Comparison of ENCODE assay signal across 12 cellular contexts in genomic region chr3:12830785-12831581, GRCh38. TPM values are rescaled to one million over a fixed set of nuclear protein-coding genes. Genes with fewer than 3 reads are reported as not detected.
DNase-seq lines count a peak whose midpoint lies in the region; TF ChIP-seq lines count a peak whose summit lies in the region.
"Had no signal": no experiment of that assay in that cellular context is flagged by ENCODE, and none has a peak within 500 bp of the region (broad histone marks: within the 10 kb centered on the region; RNA-seq: fewer than 3 reads in every experiment).

No MANE protein-coding gene starts in this region.

- H3K27me3 Mint-ChIP-seq in Calu3 (ENCODE audit: unreplicated experiment) (no peaks in the 10 kb centered on the region), neural crest cell (ENCODE audit: low read depth) (no peaks in the 10 kb centered on the region)
- H3K27me3 Mint-ChIP-seq: activated CD4-positive, alpha-beta T cell treated with anti-CD3 and anti-CD28 coated beads for 36 hours had no signal

- H3K4me1 Mint-ChIP-seq in Calu3 (ENCODE audit: low read depth, unreplicated experiment) (no peaks in the 10 kb centered on the region), neural crest cell (peaks cover 12% of the 10 kb centered on the region)
- H3K4me1 Mint-ChIP-seq: activated CD4-positive, alpha-beta T cell treated with anti-CD3 and anti-CD28 coated beads for 36 hours had no signal

- intact Hi-C loops in Calu3 (cut with micrococcal nuclease; ENCODE audit: unreplicated experiment): no loop called here
- intact Hi-C loops in sigmoid colon (cut with DNase I): no loop called here
- intact Hi-C loops in ovary (cut with DNase I): no loop called here

- no TSS peak for BruUV-seq in Calu3 (replicated peaks; lab: Mats Ljungman, UMichigan)

- H3K4me3 ChIP-seq in HUES48 (ENCODE audit: low read depth, low read length) (no peak overlapping the region), brain microvascular endothelial cell (ENCODE audit: low read depth, low read length) (no peak overlapping the region), sigmoid colon (no peak overlapping the region), ovary (no peak overlapping the region)

- TF ChIP-seq EP300 in sigmoid colon (IDR thresholded peaks at IDR 0.05) (no peak), ovary (IDR thresholded peaks at IDR 0.05) (no peak)

- TF ChIP-seq CTCF in Calu3 (IDR thresholded peaks at IDR 0.05; ENCODE audit: unreplicated experiment): peak; percentile 26
- peak; percentile 39 for TF ChIP-seq CTCF in brain microvascular endothelial cell (IDR thresholded peaks at IDR 0.05; ENCODE audit: low read depth, low read length, missing control alignments)
- TF ChIP-seq CTCF in neural crest cell (conservative IDR thresholded peaks at IDR 0.05): peak; percentile 54
- TF ChIP-seq CTCF in sigmoid colon (IDR thresholded peaks at IDR 0.05): peak in 2 of 4 experiments; percentile 12 to 18
- no peak for TF ChIP-seq CTCF in ovary (IDR thresholded peaks at IDR 0.05)

- H3K27me3 ChIP-seq in HUES48 (ENCODE audit: control insufficient read depth, insufficient read depth, low read length) (no peaks in the 10 kb centered on the region), brain microvascular endothelial cell (replicated peaks) (no peaks in the 10 kb centered on the region), sigmoid colon (no peaks in the 10 kb centered on the region), ovary (no peaks in the 10 kb centered on the region)

- WGBS in sigmoid colon, 2 donors: 81 to 85% methylated on average over 8 of the region's 8 CpGs
- WGBS in ovary, 3 donors: 68 to 73% (median 69%) methylated on average over 8 of the region's 8 CpGs

- CTCF ChIA-PET in Calu3 (lab: Charles Lee): no interaction called here

- H3K36me3 Mint-ChIP-seq in Calu3 (ENCODE audit: insufficient read depth, unreplicated experiment) (peaks cover 61% of the 10 kb centered on the region), neural crest cell (ENCODE audit: low read depth) (peaks cover 19% of the 10 kb centered on the region)

- DNase-seq in Calu3: no peak
- DNase-seq in brain microvascular endothelial cell: no peak
- no peak for DNase-seq in neural crest cell (ENCODE audit: low read depth, low spot score)
- DNase-seq in sigmoid colon: no peak
- DNase-seq in ovary: no peak
- no peak for DNase-seq in central memory CD4-positive, alpha-beta T cell
- DNase-seq: activated CD4-positive, alpha-beta T cell treated with anti-CD3 and anti-CD28 coated beads for 36 hours; erythroblast; kidney; NCI-H187 treated with DMSO at 0.1 percent for 48 hours; SHP77 had no signal

- H3K36me3 ChIP-seq in HUES48 (ENCODE audit: control insufficient read depth, insufficient read depth, low read length): peaks cover 68% of the 10 kb centered on the region
- peaks cover 46% of the 10 kb centered on the region for H3K36me3 ChIP-seq in brain microvascular endothelial cell (replicated peaks)
- peaks cover 32 to 100% (median 54%) of the 10 kb centered on the region in 4 donors for H3K36me3 ChIP-seq in sigmoid colon
- no peaks in the 10 kb centered on the region for H3K36me3 ChIP-seq in ovary

- TF ChIP-seq POLR2A in sigmoid colon (IDR thresholded peaks at IDR 0.05) (no peak), ovary (IDR thresholded peaks at IDR 0.05) (no peak)

- H3K9ac ChIP-seq in HUES48 (ENCODE audit: low read depth, low read length): no peak overlapping the region

- H3K9me3 Mint-ChIP-seq in Calu3 (ENCODE audit: low read depth, unreplicated experiment) (no peaks in the 10 kb centered on the region), neural crest cell (no peaks in the 10 kb centered on the region)

- peak overlapping the region; percentile 33 for H3K27ac ChIP-seq in HUES48 (ENCODE audit: low read depth, low read length)
- H3K27ac ChIP-seq in brain microvascular endothelial cell: no peak overlapping the region
- no peak overlapping the region for H3K27ac ChIP-seq in sigmoid colon
- H3K27ac ChIP-seq in ovary: no peak overlapping the region

- H3K4me1 ChIP-seq in HUES48 (ENCODE audit: control insufficient read depth, insufficient read depth, low read length): peaks cover 15% of the 10 kb centered on the region; the same call in 1 of the 2 replicates
- no peaks in the 10 kb centered on the region for H3K4me1 ChIP-seq in sigmoid colon
- H3K4me1 ChIP-seq in ovary (ENCODE audit: insufficient read depth): no peaks in the 10 kb centered on the region

- H3K9me3 ChIP-seq in HUES48 (ENCODE audit: control insufficient read depth, insufficient read depth, low read length) (no peaks in the 10 kb centered on the region), sigmoid colon (no peaks in the 10 kb centered on the region), ovary (no peaks in the 10 kb centered on the region)

- no peak overlapping the region for H3K4me3 Mint-ChIP-seq in Calu3 (ENCODE audit: low read depth, unreplicated experiment)
- H3K4me3 Mint-ChIP-seq in neural crest cell: peak overlapping the region; percentile 66
- H3K4me3 Mint-ChIP-seq: activated CD4-positive, alpha-beta T cell treated with anti-CD3 and anti-CD28 coated beads for 36 hours had no signal

- H3K27ac Mint-ChIP-seq in Calu3 (ENCODE audit: unreplicated experiment) (no peak overlapping the region), neural crest cell (ENCODE audit: unreplicated experiment) (no peak overlapping the region)
- H3K27ac Mint-ChIP-seq: activated CD4-positive, alpha-beta T cell treated with anti-CD3 and anti-CD28 coated beads for 36 hours had no signal

- in situ Hi-C loops in brain microvascular endothelial cell (cut with HindIII; ENCODE audit: low pct_ligation_motif_present, low sequenced_read_pairs): no loop called here

RNA-seq across cellular contexts. Expression of gene RPL32, which starts 10.4 kb away (rescaled TPM):
- total RNA-seq in Calu3 (2022) (1,117 and 1,222 TPM in 2 replicates), neural crest cell (1,918 and 2,125 TPM in 2 replicates), sigmoid colon (1,000 to 10,000 TPM in 2 of 4 donors, 100 to 1,000 TPM in 2; 920 to 2,637 (median 1,036) TPM), ovary (1,000 to 10,000 TPM; 1,975 to 3,878 (median 2,959) TPM)
- polyA plus RNA-seq in sigmoid colon (1,000 to 10,000 TPM; 1,772 to 3,640 (median 2,133) TPM), ovary (1,000 to 10,000 TPM; 4,745 to 7,414 TPM)

RNA-seq across cellular contexts. Expression of gene CAND2, which starts 34.5 kb away (rescaled TPM):
- not detected in 2 replicates for total RNA-seq in Calu3 (2022)
- 14.8 and 15.5 TPM in 2 replicates for total RNA-seq in neural crest cell
- total RNA-seq in sigmoid colon: 10 to 100 TPM; 10.7 to 24.9 (median 14.6) TPM
- 1 to 10 TPM in 1 of 3 donors, under 1 TPM in 1, not detected in 1; 0.60 to 1.5 TPM for polyA plus RNA-seq in sigmoid colon
- 10 to 100 TPM; 11.4 to 25.1 (median 17.6) TPM for total RNA-seq in ovary
- 1 to 10 TPM; 3.5 to 6.3 TPM for polyA plus RNA-seq in ovary

Comparison
In these comparisons a context has a peak if more than half of its experiments do, and no peak if none do; other contexts are left out.
1. CTCF ChIP-seq: peak in Calu3 (single experiment), brain microvascular endothelial cell (single experiment) and neural crest cell (single experiment); none in ovary (0 of 3).
2. RNA of gene CAND2, which starts 34.5 kb away (total RNA-seq): 11.4 to 25.1 TPM in ovary, 14.8 to 15.5 TPM in neural crest cell and 10.7 to 24.9 TPM in sigmoid colon; not detected in Calu3; every median in the first group is over 10 times any median in the second.